In the genomic region with DNA sequence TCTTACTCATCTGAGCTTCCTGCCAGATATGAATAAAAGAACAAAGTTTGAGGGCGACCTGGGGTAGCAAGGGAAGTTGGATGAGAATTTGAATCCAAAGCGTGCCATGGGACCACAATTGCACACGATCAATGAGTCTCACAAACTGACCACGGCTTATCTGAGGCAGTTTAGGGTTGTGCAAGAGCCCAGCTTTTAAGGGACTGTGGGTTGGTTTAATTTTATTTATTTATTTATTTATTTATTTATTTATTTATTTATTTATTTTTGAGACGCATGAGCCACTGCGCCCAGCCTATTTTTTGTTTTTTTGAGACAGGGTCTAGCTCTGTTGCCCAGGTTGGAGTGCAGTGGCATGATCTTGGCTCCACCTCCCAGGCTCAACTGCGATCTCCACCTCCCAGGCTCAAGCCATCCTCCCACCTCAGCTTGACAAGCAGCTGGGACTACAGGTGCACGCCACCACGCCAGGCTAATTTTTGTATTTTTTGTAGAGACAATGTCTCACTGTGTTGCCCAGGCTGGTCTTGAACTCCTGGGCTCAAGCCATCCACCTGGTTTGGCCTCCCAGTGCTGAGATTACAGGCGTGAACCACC, we compare ENCODE assay signal across 1 cellular context.
TF ChIP-seq lines count a peak whose summit lies in the region.

No MANE protein-coding gene starts in this region.

TF ChIP-seq in HEK293, 187 proteins besides CTCF, POLR2A, EP300 and RAD21 (continued from another document and continues in another):
- TF ChIP-seq, protein P1, sequence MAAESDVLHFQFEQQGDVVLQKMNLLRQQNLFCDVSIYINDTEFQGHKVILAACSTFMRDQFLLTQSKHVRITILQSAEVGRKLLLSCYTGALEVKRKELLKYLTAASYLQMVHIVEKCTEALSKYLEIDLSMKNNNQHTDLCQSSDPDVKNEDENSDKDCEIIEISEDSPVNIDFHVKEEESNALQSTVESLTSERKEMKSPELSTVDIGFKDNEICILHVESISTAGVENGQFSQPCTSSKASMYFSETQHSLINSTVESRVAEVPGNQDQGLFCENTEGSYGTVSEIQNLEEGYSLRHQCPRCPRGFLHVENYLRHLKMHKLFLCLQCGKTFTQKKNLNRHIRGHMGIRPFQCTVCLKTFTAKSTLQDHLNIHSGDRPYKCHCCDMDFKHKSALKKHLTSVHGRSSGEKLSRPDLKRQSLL (tag by site-specific recombination; IDR thresholded peaks at IDR 0.05), result no peak
- TF ChIP-seq ZNF529 (tag by site-specific recombination; IDR thresholded peaks at IDR 0.05; ENCODE audit: insufficient replicate concordance), result peak; percentile 55
- TF ChIP-seq ZNF2 (tag by site-specific recombination; IDR thresholded peaks at IDR 0.05), result no peak
- peak; percentile 37 for TF ChIP-seq ZNF629 (tag by site-specific recombination; IDR thresholded peaks at IDR 0.05)
- TF ChIP-seq ZNF266 (tag by site-specific recombination; IDR thresholded peaks at IDR 0.05; ENCODE audit: low read depth), result peak; percentile 82
- peak; percentile 38; the same call in 1 of the 2 replicates for TF ChIP-seq KLF7 (tag by site-specific recombination; IDR thresholded peaks at IDR 0.05; ENCODE audit: borderline replicate concordance)
- TF ChIP-seq ZNF37A (tag by site-specific recombination; IDR thresholded peaks at IDR 0.05), result no peak
- TF ChIP-seq, protein P2, sequence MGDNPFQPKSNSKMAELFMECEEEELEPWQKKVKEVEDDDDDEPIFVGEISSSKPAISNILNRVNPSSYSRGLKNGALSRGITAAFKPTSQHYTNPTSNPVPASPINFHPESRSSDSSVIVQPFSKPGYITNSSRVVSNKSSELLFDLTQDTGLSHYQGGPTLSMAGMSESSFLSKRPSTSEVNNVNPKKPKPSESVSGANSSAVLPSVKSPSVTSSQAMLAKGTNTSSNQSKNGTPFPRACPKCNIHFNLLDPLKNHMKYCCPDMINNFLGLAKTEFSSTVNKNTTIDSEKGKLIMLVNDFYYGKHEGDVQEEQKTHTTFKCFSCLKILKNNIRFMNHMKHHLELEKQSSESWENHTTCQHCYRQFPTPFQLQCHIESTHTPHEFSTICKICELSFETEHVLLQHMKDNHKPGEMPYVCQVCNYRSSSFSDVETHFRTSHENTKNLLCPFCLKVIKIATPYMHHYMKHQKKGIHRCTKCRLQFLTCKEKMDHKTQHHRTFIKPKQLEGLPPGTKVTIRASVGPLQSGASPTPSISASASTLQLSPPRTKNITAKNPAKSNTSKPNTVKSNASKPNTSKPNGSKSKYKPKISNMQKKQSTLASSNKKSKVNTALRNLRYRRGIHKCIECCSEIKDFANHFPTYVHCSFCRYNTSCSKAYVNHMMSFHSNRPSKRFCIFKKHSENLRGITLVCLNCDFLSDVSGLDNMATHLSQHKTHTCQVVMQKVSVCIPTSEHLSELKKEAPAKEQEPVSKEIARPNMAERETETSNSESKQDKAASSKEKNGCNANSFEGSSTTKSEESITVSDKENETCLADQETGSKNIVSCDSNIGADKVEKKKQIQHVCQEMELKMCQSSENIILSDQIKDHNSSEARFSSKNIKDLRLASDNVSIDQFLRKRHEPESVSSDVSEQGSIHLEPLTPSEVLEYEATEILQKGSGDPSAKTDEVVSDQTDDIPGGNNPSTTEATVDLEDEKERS (tag by site-specific recombination; IDR thresholded peaks at IDR 0.05), result no peak
- TF ChIP-seq ZNF114 (tag by site-specific recombination; IDR thresholded peaks at IDR 0.05), result no peak
- no peak for TF ChIP-seq ZNF350 (tag by site-specific recombination; IDR thresholded peaks at IDR 0.05)
- TF ChIP-seq, protein P3, sequence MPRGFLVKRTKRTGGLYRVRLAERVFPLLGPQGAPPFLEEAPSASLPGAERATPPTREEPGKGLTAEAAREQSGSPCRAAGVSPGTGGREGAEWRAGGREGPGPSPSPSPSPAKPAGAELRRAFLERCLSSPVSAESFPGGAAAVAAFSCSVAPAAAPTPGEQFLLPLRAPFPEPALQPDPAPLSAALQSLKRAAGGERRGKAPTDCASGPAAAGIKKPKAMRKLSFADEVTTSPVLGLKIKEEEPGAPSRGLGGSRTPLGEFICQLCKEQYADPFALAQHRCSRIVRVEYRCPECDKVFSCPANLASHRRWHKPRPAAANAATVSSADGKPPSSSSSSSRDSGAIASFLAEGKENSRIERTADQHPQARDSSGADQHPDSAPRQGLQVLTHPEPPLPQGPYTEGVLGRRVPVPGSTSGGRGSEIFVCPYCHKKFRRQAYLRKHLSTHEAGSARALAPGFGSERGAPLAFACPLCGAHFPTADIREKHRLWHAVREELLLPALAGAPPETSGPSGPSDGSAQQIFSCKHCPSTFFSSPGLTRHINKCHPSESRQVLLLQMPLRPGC (tag by site-specific recombination; IDR thresholded peaks at IDR 0.05), result no peak
- no peak for TF ChIP-seq EGR2 (tag by site-specific recombination; IDR thresholded peaks at IDR 0.05; ENCODE audit: low read depth)
- TF ChIP-seq, protein P4, sequence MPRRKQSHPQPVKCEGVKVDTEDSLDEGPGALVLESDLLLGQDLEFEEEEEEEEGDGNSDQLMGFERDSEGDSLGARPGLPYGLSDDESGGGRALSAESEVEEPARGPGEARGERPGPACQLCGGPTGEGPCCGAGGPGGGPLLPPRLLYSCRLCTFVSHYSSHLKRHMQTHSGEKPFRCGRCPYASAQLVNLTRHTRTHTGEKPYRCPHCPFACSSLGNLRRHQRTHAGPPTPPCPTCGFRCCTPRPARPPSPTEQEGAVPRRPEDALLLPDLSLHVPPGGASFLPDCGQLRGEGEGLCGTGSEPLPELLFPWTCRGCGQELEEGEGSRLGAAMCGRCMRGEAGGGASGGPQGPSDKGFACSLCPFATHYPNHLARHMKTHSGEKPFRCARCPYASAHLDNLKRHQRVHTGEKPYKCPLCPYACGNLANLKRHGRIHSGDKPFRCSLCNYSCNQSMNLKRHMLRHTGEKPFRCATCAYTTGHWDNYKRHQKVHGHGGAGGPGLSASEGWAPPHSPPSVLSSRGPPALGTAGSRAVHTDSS (tag by site-specific recombination; IDR thresholded peaks at IDR 0.05), result no peak
- TF ChIP-seq ZNF670 (tag by site-specific recombination; IDR thresholded peaks at IDR 0.05; ENCODE audit: low read depth), result no peak
- TF ChIP-seq FEZF1 (tag by site-specific recombination; IDR thresholded peaks at IDR 0.05), result no peak
- TF ChIP-seq, protein P5, sequence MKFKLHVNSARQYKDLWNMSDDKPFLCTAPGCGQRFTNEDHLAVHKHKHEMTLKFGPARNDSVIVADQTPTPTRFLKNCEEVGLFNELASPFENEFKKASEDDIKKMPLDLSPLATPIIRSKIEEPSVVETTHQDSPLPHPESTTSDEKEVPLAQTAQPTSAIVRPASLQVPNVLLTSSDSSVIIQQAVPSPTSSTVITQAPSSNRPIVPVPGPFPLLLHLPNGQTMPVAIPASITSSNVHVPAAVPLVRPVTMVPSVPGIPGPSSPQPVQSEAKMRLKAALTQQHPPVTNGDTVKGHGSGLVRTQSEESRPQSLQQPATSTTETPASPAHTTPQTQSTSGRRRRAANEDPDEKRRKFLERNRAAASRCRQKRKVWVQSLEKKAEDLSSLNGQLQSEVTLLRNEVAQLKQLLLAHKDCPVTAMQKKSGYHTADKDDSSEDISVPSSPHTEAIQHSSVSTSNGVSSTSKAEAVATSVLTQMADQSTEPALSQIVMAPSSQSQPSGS (tag by site-specific recombination; IDR thresholded peaks at IDR 0.05; ENCODE audit: low read depth), result no peak
- no peak for TF ChIP-seq ZNF624 (tag by site-specific recombination; IDR thresholded peaks at IDR 0.05)
- TF ChIP-seq, protein P6, sequence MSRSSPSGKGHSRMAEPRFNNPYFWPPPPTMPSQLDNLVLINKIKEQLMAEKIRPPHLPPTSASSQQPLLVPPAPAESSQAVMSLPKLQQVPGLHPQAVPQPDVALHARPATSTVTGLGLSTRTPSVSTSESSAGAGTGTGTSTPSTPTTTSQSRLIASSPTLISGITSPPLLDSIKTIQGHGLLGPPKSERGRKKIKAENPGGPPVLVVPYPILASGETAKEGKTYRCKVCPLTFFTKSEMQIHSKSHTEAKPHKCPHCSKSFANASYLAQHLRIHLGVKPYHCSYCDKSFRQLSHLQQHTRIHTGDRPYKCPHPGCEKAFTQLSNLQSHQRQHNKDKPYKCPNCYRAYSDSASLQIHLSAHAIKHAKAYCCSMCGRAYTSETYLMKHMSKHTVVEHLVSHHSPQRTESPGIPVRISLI (tag by site-specific recombination; IDR thresholded peaks at IDR 0.05), result no peak
- TF ChIP-seq, protein P7, sequence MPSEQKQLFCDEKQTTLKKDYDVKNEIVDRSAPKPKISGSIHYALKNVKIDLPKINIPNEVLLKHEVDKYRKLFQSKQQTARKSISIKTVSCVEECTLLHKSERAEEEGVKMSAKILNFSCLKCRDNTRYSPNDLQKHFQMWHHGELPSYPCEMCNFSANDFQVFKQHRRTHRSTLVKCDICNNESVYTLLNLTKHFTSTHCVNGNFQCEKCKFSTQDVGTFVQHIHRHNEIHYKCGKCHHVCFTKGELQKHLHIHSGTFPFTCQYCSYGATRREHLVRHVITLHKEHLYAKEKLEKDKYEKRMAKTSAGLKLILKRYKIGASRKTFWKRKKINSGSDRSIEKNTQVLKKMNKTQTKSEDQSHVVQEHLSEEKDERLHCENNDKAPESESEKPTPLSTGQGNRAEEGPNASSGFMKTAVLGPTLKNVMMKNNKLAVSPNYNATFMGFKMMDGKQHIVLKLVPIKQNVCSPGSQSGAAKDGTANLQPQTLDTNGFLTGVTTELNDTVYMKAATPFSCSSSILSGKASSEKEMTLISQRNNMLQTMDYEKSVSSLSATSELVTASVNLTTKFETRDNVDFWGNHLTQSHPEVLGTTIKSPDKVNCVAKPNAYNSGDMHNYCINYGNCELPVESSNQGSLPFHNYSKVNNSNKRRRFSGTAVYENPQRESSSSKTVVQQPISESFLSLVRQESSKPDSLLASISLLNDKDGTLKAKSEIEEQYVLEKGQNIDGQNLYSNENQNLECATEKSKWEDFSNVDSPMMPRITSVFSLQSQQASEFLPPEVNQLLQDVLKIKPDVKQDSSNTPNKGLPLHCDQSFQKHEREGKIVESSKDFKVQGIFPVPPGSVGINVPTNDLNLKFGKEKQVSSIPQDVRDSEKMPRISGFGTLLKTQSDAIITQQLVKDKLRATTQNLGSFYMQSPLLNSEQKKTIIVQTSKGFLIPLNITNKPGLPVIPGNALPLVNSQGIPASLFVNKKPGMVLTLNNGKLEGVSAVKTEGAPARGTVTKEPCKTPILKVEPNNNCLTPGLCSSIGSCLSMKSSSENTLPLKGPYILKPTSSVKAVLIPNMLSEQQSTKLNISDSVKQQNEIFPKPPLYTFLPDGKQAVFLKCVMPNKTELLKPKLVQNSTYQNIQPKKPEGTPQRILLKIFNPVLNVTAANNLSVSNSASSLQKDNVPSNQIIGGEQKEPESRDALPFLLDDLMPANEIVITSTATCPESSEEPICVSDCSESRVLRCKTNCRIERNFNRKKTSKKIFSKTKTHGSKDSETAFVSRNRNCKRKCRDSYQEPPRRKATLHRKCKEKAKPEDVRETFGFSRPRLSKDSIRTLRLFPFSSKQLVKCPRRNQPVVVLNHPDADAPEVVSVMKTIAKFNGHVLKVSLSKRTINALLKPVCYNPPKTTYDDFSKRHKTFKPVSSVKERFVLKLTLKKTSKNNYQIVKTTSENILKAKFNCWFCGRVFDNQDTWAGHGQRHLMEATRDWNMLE (tag by site-specific recombination; conservative IDR thresholded peaks at IDR 0.05; ENCODE audit: low read depth), result peak; percentile 95
- TF ChIP-seq, protein P8, sequence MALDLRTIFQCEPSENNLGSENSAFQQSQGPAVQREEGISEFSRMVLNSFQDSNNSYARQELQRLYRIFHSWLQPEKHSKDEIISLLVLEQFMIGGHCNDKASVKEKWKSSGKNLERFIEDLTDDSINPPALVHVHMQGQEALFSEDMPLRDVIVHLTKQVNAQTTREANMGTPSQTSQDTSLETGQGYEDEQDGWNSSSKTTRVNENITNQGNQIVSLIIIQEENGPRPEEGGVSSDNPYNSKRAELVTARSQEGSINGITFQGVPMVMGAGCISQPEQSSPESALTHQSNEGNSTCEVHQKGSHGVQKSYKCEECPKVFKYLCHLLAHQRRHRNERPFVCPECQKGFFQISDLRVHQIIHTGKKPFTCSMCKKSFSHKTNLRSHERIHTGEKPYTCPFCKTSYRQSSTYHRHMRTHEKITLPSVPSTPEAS (tag by site-specific recombination; IDR thresholded peaks at IDR 0.05), result no peak
- no peak for TF ChIP-seq ZFP69B (tag by site-specific recombination; IDR thresholded peaks at IDR 0.05)
- TF ChIP-seq ZNF596 (tag by site-specific recombination; IDR thresholded peaks at IDR 0.05), result no peak
- TF ChIP-seq, protein P9, sequence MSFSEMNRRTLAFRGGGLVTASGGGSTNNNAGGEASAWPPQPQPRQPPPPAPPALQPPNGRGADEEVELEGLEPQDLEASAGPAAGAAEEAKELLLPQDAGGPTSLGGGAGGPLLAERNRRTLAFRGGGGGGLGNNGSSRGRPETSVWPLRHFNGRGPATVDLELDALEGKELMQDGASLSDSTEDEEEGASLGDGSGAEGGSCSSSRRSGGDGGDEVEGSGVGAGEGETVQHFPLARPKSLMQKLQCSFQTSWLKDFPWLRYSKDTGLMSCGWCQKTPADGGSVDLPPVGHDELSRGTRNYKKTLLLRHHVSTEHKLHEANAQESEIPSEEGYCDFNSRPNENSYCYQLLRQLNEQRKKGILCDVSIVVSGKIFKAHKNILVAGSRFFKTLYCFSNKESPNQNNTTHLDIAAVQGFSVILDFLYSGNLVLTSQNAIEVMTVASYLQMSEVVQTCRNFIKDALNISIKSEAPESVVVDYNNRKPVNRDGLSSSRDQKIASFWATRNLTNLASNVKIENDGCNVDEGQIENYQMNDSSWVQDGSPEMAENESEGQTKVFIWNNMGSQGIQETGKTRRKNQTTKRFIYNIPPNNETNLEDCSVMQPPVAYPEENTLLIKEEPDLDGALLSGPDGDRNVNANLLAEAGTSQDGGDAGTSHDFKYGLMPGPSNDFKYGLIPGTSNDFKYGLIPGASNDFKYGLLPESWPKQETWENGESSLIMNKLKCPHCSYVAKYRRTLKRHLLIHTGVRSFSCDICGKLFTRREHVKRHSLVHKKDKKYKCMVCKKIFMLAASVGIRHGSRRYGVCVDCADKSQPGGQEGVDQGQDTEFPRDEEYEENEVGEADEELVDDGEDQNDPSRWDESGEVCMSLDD (tag by site-specific recombination; IDR thresholded peaks at IDR 0.05), result no peak
- no peak for TF ChIP-seq ZNF561 (tag by site-specific recombination; IDR thresholded peaks at IDR 0.05; ENCODE audit: borderline replicate concordance)
- no peak for TF ChIP-seq SETDB1 (IDR thresholded peaks at IDR 0.05; ENCODE audit: insufficient read length, low read length)
- TF ChIP-seq, protein P10, sequence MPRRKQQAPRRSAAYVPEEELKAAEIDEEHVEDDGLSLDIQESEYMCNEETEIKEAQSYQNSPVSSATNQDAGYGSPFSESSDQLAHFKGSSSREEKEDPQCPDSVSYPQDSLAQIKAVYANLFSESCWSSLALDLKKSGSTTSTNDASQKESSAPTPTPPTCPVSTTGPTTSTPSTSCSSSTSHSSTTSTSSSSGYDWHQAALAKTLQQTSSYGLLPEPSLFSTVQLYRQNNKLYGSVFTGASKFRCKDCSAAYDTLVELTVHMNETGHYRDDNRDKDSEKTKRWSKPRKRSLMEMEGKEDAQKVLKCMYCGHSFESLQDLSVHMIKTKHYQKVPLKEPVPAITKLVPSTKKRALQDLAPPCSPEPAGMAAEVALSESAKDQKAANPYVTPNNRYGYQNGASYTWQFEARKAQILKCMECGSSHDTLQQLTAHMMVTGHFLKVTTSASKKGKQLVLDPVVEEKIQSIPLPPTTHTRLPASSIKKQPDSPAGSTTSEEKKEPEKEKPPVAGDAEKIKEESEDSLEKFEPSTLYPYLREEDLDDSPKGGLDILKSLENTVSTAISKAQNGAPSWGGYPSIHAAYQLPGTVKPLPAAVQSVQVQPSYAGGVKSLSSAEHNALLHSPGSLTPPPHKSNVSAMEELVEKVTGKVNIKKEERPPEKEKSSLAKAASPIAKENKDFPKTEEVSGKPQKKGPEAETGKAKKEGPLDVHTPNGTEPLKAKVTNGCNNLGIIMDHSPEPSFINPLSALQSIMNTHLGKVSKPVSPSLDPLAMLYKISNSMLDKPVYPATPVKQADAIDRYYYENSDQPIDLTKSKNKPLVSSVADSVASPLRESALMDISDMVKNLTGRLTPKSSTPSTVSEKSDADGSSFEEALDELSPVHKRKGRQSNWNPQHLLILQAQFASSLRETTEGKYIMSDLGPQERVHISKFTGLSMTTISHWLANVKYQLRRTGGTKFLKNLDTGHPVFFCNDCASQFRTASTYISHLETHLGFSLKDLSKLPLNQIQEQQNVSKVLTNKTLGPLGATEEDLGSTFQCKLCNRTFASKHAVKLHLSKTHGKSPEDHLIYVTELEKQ (tag by site-specific recombination; IDR thresholded peaks at IDR 0.05; ENCODE audit: borderline replicate concordance), result no peak; the same call in 1 of the 2 replicates
